ENCODE assay signal across 2 cellular contexts in the genomic region with DNA sequence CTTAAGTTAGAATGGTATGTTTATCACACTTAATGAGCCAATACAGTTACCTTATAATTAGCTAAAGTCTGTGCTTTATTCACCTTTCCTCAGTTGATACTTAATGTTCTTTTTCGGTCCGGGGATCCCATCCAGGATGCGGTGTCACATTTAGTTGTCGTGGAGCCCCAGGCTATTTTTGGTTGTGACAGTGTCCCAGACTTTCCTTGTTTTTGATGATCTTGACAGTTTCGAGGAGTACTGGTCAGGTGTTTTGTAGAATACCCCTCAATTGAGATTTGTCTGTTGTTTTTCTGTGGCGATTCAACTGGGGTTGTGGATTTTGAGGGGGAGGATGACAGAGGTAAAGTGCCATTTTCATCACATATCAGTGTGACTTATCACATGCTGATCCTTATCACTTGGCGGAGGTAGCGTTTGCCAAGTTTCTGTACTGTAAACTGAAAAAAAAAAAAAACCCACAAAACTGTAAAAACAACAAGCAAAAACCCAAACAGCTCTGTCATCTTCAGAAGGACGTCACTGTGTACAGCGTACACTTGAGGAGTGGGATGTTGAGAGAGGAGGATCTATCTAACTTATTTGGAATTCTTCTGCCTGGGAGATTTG.
TF ChIP-seq lines count a peak whose summit lies in the region.

No MANE protein-coding gene starts in this region.

TF ChIP-seq in A549, 52 proteins besides CTCF, POLR2A, EP300 and RAD21 (continued from another document):
- TF ChIP-seq, protein P1, sequence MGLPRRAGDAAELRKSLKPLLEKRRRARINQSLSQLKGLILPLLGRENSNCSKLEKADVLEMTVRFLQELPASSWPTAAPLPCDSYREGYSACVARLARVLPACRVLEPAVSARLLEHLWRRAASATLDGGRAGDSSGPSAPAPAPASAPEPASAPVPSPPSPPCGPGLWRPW (IDR thresholded peaks at IDR 0.05): no peak
- peak; percentile 81 for TF ChIP-seq GATA3 (IDR thresholded peaks at IDR 0.05; ENCODE audit: borderline replicate concordance)

TF ChIP-seq in GM12878, 131 proteins besides CTCF, POLR2A, EP300 and RAD21 (continued from another document):
- TF ChIP-seq, protein P2, sequence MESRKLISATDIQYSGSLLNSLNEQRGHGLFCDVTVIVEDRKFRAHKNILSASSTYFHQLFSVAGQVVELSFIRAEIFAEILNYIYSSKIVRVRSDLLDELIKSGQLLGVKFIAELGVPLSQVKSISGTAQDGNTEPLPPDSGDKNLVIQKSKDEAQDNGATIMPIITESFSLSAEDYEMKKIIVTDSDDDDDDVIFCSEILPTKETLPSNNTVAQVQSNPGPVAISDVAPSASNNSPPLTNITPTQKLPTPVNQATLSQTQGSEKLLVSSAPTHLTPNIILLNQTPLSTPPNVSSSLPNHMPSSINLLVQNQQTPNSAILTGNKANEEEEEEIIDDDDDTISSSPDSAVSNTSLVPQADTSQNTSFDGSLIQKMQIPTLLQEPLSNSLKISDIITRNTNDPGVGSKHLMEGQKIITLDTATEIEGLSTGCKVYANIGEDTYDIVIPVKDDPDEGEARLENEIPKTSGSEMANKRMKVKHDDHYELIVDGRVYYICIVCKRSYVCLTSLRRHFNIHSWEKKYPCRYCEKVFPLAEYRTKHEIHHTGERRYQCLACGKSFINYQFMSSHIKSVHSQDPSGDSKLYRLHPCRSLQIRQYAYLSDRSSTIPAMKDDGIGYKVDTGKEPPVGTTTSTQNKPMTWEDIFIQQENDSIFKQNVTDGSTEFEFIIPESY (IDR thresholded peaks at IDR 0.05): 0 out of 2 replicates have a peak, but pooled peaks have one; percentile 58
TF ChIP-seq in GM12878: peak in this region for 1.
